In genomic region chr1:14765773-14766172, GRCh38 we compare ENCODE assay signal across 1 cellular context.
TF ChIP-seq lines count a peak whose summit lies in the region.

No MANE protein-coding gene starts in this region.

TF ChIP-seq in HCT116, 20 proteins besides CTCF, POLR2A, EP300 and RAD21 (continued from another document):
- TF ChIP-seq ATF3 (IDR thresholded peaks at IDR 0.05), result no peak
- no peak for TF ChIP-seq YY1 (IDR thresholded peaks at IDR 0.05; ENCODE audit: extremely low read depth, insufficient replicate concordance, low read depth, low read length)
- TF ChIP-seq MAX (IDR thresholded peaks at IDR 0.05), result no peak
